Comparison of ENCODE assay signal across 1 cellular context in the genomic region with DNA sequence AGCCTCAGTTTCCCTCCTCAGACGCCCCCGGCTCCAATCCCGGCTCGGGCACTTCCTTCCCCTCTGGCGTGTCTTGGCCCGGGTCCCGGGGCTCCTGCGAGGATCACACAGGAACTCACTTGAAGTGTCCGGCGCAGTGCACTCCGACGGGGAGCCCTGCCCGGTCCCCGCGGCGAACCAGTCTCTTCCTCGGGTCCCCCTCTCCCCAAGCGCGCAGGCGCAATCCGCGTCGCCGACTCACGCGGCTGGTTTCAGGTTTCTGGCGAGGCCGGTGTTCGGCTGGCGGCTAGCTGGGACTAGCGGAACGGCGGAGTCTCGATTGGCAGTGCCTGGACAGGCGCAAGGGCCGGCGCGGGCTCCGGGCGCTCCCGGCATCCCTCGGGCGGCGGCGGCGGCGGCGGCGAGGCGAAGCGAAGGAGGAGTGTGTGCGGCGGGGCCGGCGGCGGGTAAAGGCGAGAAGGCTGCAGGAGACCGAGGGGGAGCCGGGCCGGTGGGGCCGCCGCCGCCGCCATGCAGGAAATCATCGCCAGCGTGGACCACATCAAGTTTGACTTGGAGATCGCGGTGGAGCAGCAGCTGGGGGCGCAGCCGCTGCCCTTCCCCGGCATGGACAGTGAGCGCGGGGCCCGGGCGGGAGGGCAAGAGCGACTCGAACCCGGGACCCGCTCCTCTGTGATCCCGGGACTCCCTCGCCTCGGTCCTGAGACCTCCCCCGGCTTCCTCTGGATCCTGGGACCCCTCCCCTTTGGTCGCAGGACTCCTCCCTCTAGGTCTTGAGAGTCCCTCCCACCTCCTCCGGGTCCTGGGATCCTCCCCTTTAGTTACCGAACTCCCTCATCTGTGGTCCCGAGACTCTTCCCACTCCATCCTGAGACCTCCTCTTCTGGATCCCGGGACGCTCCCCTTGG.
TF ChIP-seq lines count a peak whose summit lies in the region.

A gene (plus strand): TSS at position 371 of the 908 bp plus-strand sequence. CDS start 140 bp downstream, at position 511.
A gene with protein sequence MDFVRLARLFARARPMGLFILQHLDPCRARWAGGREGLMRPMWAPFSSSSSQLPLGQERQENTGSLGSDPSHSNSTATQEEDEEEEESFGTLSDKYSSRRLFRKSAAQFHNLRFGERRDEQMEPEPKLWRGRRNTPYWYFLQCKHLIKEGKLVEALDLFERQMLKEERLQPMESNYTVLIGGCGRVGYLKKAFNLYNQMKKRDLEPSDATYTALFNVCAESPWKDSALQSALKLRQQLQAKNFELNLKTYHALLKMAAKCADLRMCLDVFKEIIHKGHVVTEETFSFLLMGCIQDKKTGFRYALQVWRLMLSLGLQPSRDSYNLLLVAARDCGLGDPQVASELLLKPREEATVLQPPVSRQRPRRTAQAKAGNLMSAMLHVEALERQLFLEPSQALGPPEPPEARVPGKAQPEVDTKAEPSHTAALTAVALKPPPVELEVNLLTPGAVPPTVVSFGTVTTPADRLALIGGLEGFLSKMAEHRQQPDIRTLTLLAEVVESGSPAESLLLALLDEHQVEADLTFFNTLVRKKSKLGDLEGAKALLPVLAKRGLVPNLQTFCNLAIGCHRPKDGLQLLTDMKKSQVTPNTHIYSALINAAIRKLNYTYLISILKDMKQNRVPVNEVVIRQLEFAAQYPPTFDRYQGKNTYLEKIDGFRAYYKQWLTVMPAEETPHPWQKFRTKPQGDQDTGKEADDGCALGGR (minus strand): TSS at position 226 of the 908 bp plus-strand sequence. CDS start 3,556 bp downstream, outside the sequence.

TF ChIP-seq in HepG2, 621 proteins besides CTCF, POLR2A, EP300 and RAD21 (continued from another document and continues in another):
- TF ChIP-seq, protein P1, sequence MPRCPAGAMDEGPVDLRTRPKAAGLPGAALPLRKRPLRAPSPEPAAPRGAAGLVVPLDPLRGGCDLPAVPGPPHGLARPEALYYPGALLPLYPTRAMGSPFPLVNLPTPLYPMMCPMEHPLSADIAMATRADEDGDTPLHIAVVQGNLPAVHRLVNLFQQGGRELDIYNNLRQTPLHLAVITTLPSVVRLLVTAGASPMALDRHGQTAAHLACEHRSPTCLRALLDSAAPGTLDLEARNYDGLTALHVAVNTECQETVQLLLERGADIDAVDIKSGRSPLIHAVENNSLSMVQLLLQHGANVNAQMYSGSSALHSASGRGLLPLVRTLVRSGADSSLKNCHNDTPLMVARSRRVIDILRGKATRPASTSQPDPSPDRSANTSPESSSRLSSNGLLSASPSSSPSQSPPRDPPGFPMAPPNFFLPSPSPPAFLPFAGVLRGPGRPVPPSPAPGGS (CRISPR knock-in tag; IDR thresholded peaks at IDR 0.05) = no peak
- TF ChIP-seq U2AF1 (optimal IDR thresholded peaks at IDR 0.05; ENCODE audit: low read depth, low read length) (no peak), KAT2B (IDR thresholded peaks at IDR 0.05; ENCODE audit: borderline replicate concordance, low read depth, low read length) (no peak), ZNF737 (CRISPR knock-in tag; IDR thresholded peaks at IDR 0.05; ENCODE audit: borderline replicate concordance) (no peak), ZNF883 (CRISPR knock-in tag; IDR thresholded peaks at IDR 0.05; ENCODE audit: not compliant biosample characterization) (peak; percentile 42), XRCC5 (optimal IDR thresholded peaks at IDR 0.05; ENCODE audit: low read length) (peak; percentile 100), TCF7 (IDR thresholded peaks at IDR 0.05; ENCODE audit: low read depth) (no peak), HDAC2 (CRISPR knock-in tag; IDR thresholded peaks at IDR 0.05) (peak; percentile 72; the same call in 1 of the 2 replicates), ZNF34 (CRISPR knock-in tag; IDR thresholded peaks at IDR 0.05; ENCODE audit: borderline replicate concordance) (no peak), MED1 (CRISPR knock-in tag; IDR thresholded peaks at IDR 0.05) (peak; percentile 62), ZNF235 (CRISPR knock-in tag; IDR thresholded peaks at IDR 0.05; ENCODE audit: borderline replicate concordance) (peak; percentile 85; the same call in 1 of the 2 replicates), ZNF556 (CRISPR knock-in tag; IDR thresholded peaks at IDR 0.05; ENCODE audit: borderline replicate concordance) (peak; percentile 90), ZNF891 (CRISPR knock-in tag; IDR thresholded peaks at IDR 0.05) (peak; percentile 77)
- TF ChIP-seq, protein P2, sequence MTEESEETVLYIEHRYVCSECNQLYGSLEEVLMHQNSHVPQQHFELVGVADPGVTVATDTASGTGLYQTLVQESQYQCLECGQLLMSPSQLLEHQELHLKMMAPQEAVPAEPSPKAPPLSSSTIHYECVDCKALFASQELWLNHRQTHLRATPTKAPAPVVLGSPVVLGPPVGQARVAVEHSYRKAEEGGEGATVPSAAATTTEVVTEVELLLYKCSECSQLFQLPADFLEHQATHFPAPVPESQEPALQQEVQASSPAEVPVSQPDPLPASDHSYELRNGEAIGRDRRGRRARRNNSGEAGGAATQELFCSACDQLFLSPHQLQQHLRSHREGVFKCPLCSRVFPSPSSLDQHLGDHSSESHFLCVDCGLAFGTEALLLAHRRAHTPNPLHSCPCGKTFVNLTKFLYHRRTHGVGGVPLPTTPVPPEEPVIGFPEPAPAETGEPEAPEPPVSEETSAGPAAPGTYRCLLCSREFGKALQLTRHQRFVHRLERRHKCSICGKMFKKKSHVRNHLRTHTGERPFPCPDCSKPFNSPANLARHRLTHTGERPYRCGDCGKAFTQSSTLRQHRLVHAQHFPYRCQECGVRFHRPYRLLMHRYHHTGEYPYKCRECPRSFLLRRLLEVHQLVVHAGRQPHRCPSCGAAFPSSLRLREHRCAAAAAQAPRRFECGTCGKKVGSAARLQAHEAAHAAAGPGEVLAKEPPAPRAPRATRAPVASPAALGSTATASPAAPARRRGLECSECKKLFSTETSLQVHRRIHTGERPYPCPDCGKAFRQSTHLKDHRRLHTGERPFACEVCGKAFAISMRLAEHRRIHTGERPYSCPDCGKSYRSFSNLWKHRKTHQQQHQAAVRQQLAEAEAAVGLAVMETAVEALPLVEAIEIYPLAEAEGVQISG (CRISPR knock-in tag; IDR thresholded peaks at IDR 0.05) = peak; percentile 96
- TF ChIP-seq, protein P3, sequence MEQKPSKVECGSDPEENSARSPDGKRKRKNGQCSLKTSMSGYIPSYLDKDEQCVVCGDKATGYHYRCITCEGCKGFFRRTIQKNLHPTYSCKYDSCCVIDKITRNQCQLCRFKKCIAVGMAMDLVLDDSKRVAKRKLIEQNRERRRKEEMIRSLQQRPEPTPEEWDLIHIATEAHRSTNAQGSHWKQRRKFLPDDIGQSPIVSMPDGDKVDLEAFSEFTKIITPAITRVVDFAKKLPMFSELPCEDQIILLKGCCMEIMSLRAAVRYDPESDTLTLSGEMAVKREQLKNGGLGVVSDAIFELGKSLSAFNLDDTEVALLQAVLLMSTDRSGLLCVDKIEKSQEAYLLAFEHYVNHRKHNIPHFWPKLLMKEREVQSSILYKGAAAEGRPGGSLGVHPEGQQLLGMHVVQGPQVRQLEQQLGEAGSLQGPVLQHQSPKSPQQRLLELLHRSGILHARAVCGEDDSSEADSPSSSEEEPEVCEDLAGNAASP (CRISPR knock-in tag; IDR thresholded peaks at IDR 0.05; ENCODE audit: borderline replicate concordance) = no peak
- TF ChIP-seq, protein P4, sequence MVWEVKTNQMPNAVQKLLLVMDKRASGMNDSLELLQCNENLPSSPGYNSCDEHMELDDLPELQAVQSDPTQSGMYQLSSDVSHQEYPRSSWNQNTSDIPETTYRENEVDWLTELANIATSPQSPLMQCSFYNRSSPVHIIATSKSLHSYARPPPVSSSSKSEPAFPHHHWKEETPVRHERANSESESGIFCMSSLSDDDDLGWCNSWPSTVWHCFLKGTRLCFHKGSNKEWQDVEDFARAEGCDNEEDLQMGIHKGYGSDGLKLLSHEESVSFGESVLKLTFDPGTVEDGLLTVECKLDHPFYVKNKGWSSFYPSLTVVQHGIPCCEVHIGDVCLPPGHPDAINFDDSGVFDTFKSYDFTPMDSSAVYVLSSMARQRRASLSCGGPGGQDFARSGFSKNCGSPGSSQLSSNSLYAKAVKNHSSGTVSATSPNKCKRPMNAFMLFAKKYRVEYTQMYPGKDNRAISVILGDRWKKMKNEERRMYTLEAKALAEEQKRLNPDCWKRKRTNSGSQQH (CRISPR knock-in tag; IDR thresholded peaks at IDR 0.05; ENCODE audit: low read depth) = no peak; the same call in 1 of the 2 replicates
- TF ChIP-seq, protein P5, sequence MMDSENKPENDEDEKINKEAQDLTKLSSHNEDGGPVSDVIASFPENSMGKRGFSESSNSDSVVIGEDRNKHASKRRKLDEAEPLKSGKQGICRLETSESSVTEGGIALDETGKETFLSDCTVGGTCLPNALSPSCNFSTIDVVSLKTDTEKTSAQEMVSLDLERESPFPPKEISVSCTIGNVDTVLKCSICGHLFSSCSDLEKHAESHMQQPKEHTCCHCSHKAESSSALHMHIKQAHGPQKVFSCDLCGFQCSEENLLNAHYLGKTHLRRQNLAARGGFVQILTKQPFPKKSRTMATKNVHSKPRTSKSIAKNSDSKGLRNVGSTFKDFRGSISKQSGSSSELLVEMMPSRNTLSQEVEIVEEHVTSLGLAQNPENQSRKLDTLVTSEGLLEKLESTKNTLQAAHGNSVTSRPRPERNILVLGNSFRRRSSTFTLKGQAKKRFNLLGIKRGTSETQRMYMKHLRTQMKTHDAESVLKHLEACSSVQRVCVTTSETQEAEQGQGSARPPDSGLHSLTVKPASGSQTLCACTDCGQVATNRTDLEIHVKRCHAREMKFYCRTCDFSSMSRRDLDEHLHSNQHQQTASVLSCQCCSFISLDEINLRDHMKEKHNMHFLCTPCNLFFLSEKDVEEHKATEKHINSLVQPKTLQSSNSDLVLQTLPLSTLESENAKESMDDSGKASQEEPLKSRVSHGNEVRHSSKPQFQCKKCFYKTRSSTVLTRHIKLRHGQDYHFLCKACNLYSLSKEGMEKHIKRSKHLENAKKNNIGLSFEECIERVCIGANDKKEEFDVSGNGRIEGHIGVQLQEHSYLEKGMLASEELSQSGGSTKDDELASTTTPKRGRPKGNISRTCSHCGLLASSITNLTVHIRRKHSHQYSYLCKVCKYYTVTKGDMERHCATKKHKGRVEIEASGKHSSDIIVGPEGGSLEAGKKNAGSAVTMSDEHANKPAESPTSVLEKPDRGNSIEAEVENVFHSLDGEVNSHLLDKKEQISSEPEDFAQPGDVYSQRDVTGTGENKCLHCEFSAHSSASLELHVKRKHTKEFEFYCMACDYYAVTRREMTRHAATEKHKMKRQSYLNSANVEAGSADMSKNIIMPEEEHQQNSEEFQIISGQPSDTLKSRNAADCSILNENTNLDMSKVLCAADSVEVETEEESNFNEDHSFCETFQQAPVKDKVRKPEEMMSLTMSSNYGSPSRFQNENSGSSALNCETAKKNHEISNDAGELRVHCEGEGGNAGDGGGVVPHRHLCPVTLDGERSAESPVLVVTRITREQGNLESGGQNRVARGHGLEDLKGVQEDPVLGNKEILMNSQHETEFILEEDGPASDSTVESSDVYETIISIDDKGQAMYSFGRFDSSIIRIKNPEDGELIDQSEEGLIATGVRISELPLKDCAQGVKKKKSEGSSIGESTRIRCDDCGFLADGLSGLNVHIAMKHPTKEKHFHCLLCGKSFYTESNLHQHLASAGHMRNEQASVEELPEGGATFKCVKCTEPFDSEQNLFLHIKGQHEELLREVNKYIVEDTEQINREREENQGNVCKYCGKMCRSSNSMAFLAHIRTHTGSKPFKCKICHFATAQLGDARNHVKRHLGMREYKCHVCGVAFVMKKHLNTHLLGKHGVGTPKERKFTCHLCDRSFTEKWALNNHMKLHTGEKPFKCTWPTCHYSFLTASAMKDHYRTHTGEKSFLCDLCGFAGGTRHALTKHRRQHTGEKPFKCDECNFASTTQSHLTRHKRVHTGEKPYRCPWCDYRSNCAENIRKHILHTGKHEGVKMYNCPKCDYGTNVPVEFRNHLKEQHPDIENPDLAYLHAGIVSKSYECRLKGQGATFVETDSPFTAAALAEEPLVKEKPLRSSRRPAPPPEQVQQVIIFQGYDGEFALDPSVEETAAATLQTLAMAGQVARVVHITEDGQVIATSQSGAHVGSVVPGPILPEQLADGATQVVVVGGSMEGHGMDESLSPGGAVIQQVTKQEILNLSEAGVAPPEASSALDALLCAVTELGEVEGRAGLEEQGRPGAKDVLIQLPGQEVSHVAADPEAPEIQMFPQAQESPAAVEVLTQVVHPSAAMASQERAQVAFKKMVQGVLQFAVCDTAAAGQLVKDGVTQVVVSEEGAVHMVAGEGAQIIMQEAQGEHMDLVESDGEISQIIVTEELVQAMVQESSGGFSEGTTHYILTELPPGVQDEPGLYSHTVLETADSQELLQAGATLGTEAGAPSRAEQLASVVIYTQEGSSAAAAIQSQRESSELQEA (CRISPR knock-in tag; IDR thresholded peaks at IDR 0.05; ENCODE audit: not compliant biosample characterization) = peak; percentile 85
- TF ChIP-seq, protein P6, sequence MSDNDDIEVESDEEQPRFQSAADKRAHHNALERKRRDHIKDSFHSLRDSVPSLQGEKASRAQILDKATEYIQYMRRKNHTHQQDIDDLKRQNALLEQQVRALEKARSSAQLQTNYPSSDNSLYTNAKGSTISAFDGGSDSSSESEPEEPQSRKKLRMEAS (IDR thresholded peaks at IDR 0.05) = peak; percentile 95
- TF ChIP-seq, protein P7, sequence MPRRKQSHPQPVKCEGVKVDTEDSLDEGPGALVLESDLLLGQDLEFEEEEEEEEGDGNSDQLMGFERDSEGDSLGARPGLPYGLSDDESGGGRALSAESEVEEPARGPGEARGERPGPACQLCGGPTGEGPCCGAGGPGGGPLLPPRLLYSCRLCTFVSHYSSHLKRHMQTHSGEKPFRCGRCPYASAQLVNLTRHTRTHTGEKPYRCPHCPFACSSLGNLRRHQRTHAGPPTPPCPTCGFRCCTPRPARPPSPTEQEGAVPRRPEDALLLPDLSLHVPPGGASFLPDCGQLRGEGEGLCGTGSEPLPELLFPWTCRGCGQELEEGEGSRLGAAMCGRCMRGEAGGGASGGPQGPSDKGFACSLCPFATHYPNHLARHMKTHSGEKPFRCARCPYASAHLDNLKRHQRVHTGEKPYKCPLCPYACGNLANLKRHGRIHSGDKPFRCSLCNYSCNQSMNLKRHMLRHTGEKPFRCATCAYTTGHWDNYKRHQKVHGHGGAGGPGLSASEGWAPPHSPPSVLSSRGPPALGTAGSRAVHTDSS (CRISPR knock-in tag; conservative IDR thresholded peaks at IDR 0.05) = no peak
- TF ChIP-seq, protein P8, sequence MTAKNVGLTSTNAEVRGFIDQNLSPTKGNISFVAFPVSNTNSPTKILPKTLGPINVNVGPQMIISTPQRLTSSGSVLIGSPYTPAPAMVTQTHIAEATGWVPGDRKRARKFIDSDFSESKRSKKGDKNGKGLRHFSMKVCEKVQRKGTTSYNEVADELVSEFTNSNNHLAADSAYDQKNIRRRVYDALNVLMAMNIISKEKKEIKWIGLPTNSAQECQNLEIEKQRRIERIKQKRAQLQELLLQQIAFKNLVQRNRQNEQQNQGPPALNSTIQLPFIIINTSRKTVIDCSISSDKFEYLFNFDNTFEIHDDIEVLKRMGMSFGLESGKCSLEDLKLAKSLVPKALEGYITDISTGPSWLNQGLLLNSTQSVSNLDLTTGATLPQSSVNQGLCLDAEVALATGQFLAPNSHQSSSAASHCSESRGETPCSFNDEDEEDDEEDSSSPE (CRISPR knock-in tag; IDR thresholded peaks at IDR 0.05) = peak; percentile 92
